ENCODE assay signal across 22 cellular contexts in genomic region chr7:139695616-139696015, GRCh38.
DNase-seq lines count a peak whose midpoint lies in the region; ATAC-seq, FAIRE-seq and TF ChIP-seq lines count a peak whose summit lies in the region.
"Had no signal": no experiment of that assay in that cellular context is flagged by ENCODE, and none has a peak within 500 bp of the region (broad histone marks: within the 10 kb centered on the region; RNA-seq: fewer than 3 reads in every experiment).

No MANE protein-coding gene starts in this region.

- H2AFZ ChIP-seq in GM12878 (ENCODE audit: control insufficient read depth, low read depth, low read length) = no peak overlapping the region
- H2AFZ ChIP-seq: hepatocyte had no signal

- TF ChIP-seq EP300 in GM12878 (IDR thresholded peaks at IDR 0.05; ENCODE audit: borderline replicate concordance in 1 of 2, control insufficient read depth in 1 of 2, low read depth in 2 of 2, low read length in 2 of 2) = no peak

- BruUV-seq in GM12878 (replicated peaks; lab: Mats Ljungman, UMichigan) = no TSS peak

- H3K27ac ChIP-seq in GM12878 (ENCODE audit: control insufficient read depth, insufficient read depth) = 0 out of 2 replicates have a peak overlapping the region, but pooled peaks have one; percentile 2
- H3K27ac ChIP-seq: hepatocyte, uterus had no signal

- no peak overlapping the region for H3K9ac ChIP-seq in GM12878 (ENCODE audit: control insufficient read depth, insufficient read depth, low read length)

- H3K79me2 ChIP-seq in GM12878 (ENCODE audit: control insufficient read depth, insufficient read depth, low read length) = no peaks in the 10 kb centered on the region

- TF ChIP-seq CTCF in GM12878 (IDR thresholded peaks at IDR 0.05 in 2 of 3, conservative IDR thresholded peaks at IDR 0.05 in 1 of 3; ENCODE audit: control insufficient read depth in 2 of 3, extremely low read depth in 1 of 3, insufficient read depth in 1 of 3, low read depth in 3 of 3, low read length in 3 of 3) = no peak

- no peaks in the 10 kb centered on the region for H3K27me3 Mint-ChIP-seq in activated naive CD4-positive, alpha-beta T cell treated with anti-CD3 and anti-CD28 coated beads, Interleukin-2, amount 50 U/mL, for 24 hours
- no peaks in the 10 kb centered on the region for H3K27me3 Mint-ChIP-seq in activated naive CD4-positive, alpha-beta T cell treated with anti-CD3 and anti-CD28 coated beads, Interleukin-2, amount 10 ng/mL, durations not matched to agents 7 days and 5 days
- H3K27me3 Mint-ChIP-seq: CD4-positive, alpha-beta memory T cell had no signal

- H3K36me3 ChIP-seq in GM12878 (ENCODE audit: control insufficient read depth in 2 of 2, insufficient read depth in 2 of 2, low read length in 1 of 2) = peaks cover 5 to 10% of the 10 kb centered on the region in 2 experiments; a peak in 3 of 4 replicates
- H3K36me3 ChIP-seq: uterus had no signal

- H3K9me3 Mint-ChIP-seq in activated naive CD4-positive, alpha-beta T cell treated with anti-CD3 and anti-CD28 coated beads, Interleukin-2, amount 50 U/mL, for 24 hours = no peaks in the 10 kb centered on the region
- H3K9me3 Mint-ChIP-seq in activated naive CD4-positive, alpha-beta T cell treated with anti-CD3 and anti-CD28 coated beads, Interleukin-2, amount 10 ng/mL, durations not matched to agents 7 days and 5 days = no peaks in the 10 kb centered on the region
- H3K9me3 Mint-ChIP-seq: CD4-positive, alpha-beta memory T cell; endodermal cell had no signal

- in situ Hi-C loops in GM12878 (cut with MboI) (no loop called here), G401 (cut with HindIII; ENCODE audit: low sequenced_read_pairs) (no loop called here)

- CTCF ChIA-PET in activated naive CD4-positive, alpha-beta T cell treated with anti-CD3 and anti-CD28 coated beads, Interleukin-2, amount 10 ng/mL, durations not matched to agents 7 days and 5 days (lab: Charles Lee) = no interaction called here
- CTCF ChIA-PET in GM12878 (lab: Yijun Ruan, JAX) = interaction anchor here (0.6 to 1.3 kb wide), 3 partner anchors 10 to 49 kb away, joined by 3 to 4 read pairs (median 3); no protein-coding TSS in a partner anchor

- WGBS in GM12878 (ENCODE audit: insufficient coverage, insufficient replicate concordance, low lambda C conversion rate, missing lambda C conversion rate) = 100% methylated on average over 1 of the region's 1 CpG

- intact Hi-C loops in GM12878 (cut with micrococcal nuclease; ENCODE audit: unreplicated experiment) = no loop called here

- SMC1A ChIA-PET in GM12878 (lab: Charles Lee; ENCODE audit: uncharacterized antibody, unreplicated experiment) = interaction anchor here (1.2 kb wide), 1 partner anchor 22 kb away, joined by 3 read pairs; no protein-coding TSS in a partner anchor

- POLR2A ChIA-PET in GM12878 (lab: Charles Lee) = no interaction called here

- no peak overlapping the region for H3K4me3 Mint-ChIP-seq in activated naive CD4-positive, alpha-beta T cell treated with anti-CD3 and anti-CD28 coated beads, Interleukin-2, amount 50 U/mL, for 24 hours
- H3K4me3 Mint-ChIP-seq in activated naive CD4-positive, alpha-beta T cell treated with anti-CD3 and anti-CD28 coated beads, Interleukin-2, amount 10 ng/mL, durations not matched to agents 7 days and 5 days = no peak overlapping the region
- H3K4me3 Mint-ChIP-seq: CD4-positive, alpha-beta memory T cell; endodermal cell had no signal

- H3K4me2 ChIP-seq in GM12878 (ENCODE audit: control insufficient read depth, insufficient read depth) = no peak overlapping the region
- H3K4me2 ChIP-seq: hepatocyte had no signal

- no peak overlapping the region for H3K4me3 ChIP-seq in GM12878
- H3K4me3 ChIP-seq: hepatocyte, uterus had no signal

- H3K27ac Mint-ChIP-seq in activated naive CD4-positive, alpha-beta T cell treated with anti-CD3 and anti-CD28 coated beads, Interleukin-2, amount 50 U/mL, for 24 hours = peak overlapping the region; percentile 38
- no peak overlapping the region for H3K27ac Mint-ChIP-seq in activated naive CD4-positive, alpha-beta T cell treated with anti-CD3 and anti-CD28 coated beads, Interleukin-2, amount 10 ng/mL, durations not matched to agents 7 days and 5 days
- H3K27ac Mint-ChIP-seq: endodermal cell had no signal

- TF ChIP-seq POLR2A in GM12878 (IDR thresholded peaks at IDR 0.05; ENCODE audit: low read depth, low read length) = no peak

- no peaks in the 10 kb centered on the region for H3K27me3 ChIP-seq in GM12878 (replicated peaks in 1 of 2; ENCODE audit: control insufficient read depth in 2 of 2, insufficient read depth in 2 of 2, low read length in 1 of 2)
- H3K27me3 ChIP-seq: hepatocyte, uterus had no signal

- peaks cover 15% of the 10 kb centered on the region for H3K36me3 Mint-ChIP-seq in activated naive CD4-positive, alpha-beta T cell treated with anti-CD3 and anti-CD28 coated beads, Interleukin-2, amount 50 U/mL, for 24 hours
- H3K36me3 Mint-ChIP-seq in activated naive CD4-positive, alpha-beta T cell treated with anti-CD3 and anti-CD28 coated beads, Interleukin-2, amount 10 ng/mL, durations not matched to agents 7 days and 5 days = no peaks in the 10 kb centered on the region

- no peaks in the 10 kb centered on the region for H4K20me1 ChIP-seq in GM12878 (ENCODE audit: control insufficient read depth, insufficient read depth)

- H3K9me3 ChIP-seq in GM12878 (replicated peaks; ENCODE audit: control insufficient read depth, insufficient read depth, low read length) = no peaks in the 10 kb centered on the region
- H3K9me3 ChIP-seq: uterus had no signal

- FAIRE-seq in GM12878 (lab: Jason Lieb, UNC) = no peak
- FAIRE-seq: GM18507, keratinocyte had no signal

- no peak for TF ChIP-seq RAD21 in GM12878 (IDR thresholded peaks at IDR 0.05; ENCODE audit: insufficient read depth, low read depth, low read length)

- RAD21 ChIA-PET in GM12878 (lab: Charles Lee; ENCODE audit: unreplicated experiment) = no interaction called here

- peaks cover 22% of the 10 kb centered on the region for H3K4me1 ChIP-seq in GM12878 (ENCODE audit: control insufficient read depth, insufficient read depth, low read length)
- H3K4me1 ChIP-seq: uterus had no signal

- H3K4me1 Mint-ChIP-seq in activated naive CD4-positive, alpha-beta T cell treated with anti-CD3 and anti-CD28 coated beads, Interleukin-2, amount 50 U/mL, for 24 hours = peaks cover 37% of the 10 kb centered on the region
- peaks cover 18% of the 10 kb centered on the region for H3K4me1 Mint-ChIP-seq in activated naive CD4-positive, alpha-beta T cell treated with anti-CD3 and anti-CD28 coated beads, Interleukin-2, amount 10 ng/mL, durations not matched to agents 7 days and 5 days

- DNase-seq in activated naive CD4-positive, alpha-beta T cell treated with anti-CD3 and anti-CD28 coated beads, Interleukin-2, amount 10 ng/mL, durations not matched to agents 7 days and 5 days = no peak
- DNase-seq in GM12878 (ENCODE audit: low read depth, low spot score) (no peak), myocyte (ENCODE audit: low read depth) (peak; percentile 52), G401 (ENCODE audit: low spot score) (no peak), inferior parietal cortex (ENCODE audit: extremely low spot score) (no peak)
- DNase-seq: activated CD4-positive, alpha-beta T cell treated with anti-CD3 and anti-CD28 coated beads for 1 hour; activated gamma-delta T cell; aorta; CD4-positive, alpha-beta memory T cell; DND-41; endodermal cell; GOT3; NCI-H1417 treated with DMSO at 0.1 percent for 48 hours; NCI-H526; T1000; uterus had no signal

- ATAC-seq in GM12878 (no peak), HG03565 (IDR thresholded peaks at IDR 0.05; ENCODE audit: unreplicated experiment) (no peak), GM21717 (IDR thresholded peaks at IDR 0.05; ENCODE audit: unreplicated experiment) (no peak)

TF ChIP-seq in GM12878, 131 proteins besides CTCF, POLR2A, EP300 and RAD21:
- TF ChIP-seq TCF12 (IDR thresholded peaks at IDR 0.05; ENCODE audit: low read depth, low read length) (no peak), SMC3 (IDR thresholded peaks at IDR 0.05; ENCODE audit: borderline replicate concordance, low read length) (no peak)
